8 cellular contexts compared by ENCODE assay signal in the genomic region with DNA sequence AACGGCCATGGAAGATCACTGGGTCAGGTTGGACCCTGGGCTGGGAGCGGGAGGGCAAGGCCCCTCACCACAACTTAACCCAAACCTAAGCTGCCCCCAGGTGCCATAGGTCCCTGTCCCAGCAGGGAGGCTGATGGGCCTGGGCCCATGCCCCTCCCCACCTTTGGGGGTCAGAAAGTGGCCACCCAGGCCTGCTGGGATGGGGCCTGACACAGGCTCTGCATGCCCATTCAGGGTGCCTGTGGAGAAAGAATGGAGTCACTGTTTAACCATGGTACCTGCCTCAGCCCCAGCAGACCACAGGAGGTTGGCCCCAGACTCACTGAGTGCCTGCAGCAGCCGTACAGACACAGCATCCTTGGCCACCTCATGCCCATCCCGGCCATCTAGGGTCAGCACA. TPM values are rescaled to one million over a fixed set of nuclear protein-coding genes. Genes with fewer than 3 reads are reported as not detected.
DNase-seq lines count a peak whose midpoint lies in the region; ATAC-seq, FAIRE-seq and TF ChIP-seq lines count a peak whose summit lies in the region.
"Not testable (repeated sequence)": the region's sequence is repeated elsewhere in the genome, so short reads cannot be mapped to it uniquely, and the experiment has no call there.

No MANE protein-coding gene starts in this region.

- H4K20me1 ChIP-seq in K562 (replicated peaks; ENCODE audit: control insufficient read depth, insufficient read depth, low read length) = not testable (repeated sequence)

- not testable (repeated sequence) for FAIRE-seq in K562 (lab: Jason Lieb, UNC)

- not testable (repeated sequence) for H3K9me3 Mint-ChIP-seq in stimulated activated naive CD8-positive, alpha-beta T cell treated with anti-CD3 and anti-CD28 coated beads, Interleukin-15, amount 100 ng/mL, for 72 hours

- H3K9ac ChIP-seq in K562 (ENCODE audit: insufficient read depth in 1 of 2, low read depth in 2 of 2, low read length in 2 of 2) = not testable (repeated sequence)

- not testable (repeated sequence) for H3K27me3 Mint-ChIP-seq in stimulated activated naive CD8-positive, alpha-beta T cell treated with anti-CD3 and anti-CD28 coated beads, Interleukin-15, amount 100 ng/mL, for 72 hours

- not testable (repeated sequence) for DNase-seq in Panc1 (ENCODE audit: low read depth, low spot score); RWPE2 (ENCODE audit: low spot score); K562 (ENCODE audit: extremely low read depth in 1 of 4, low spot score in 3 of 4); right cardiac atrium; left lobe of liver (ENCODE audit: low spot score); mucosa of descending colon; stimulated activated naive CD8-positive, alpha-beta T cell treated with anti-CD3 and anti-CD28 coated beads, Interleukin-15, amount 100 ng/mL, for 72 hours

- H3K27me3 ChIP-seq in Panc1 (ENCODE audit: control insufficient read depth, insufficient read depth, low read length); RWPE2 (ENCODE audit: insufficient read depth, poor library complexity, severe bottlenecking); K562 (ENCODE audit: control insufficient read depth in 2 of 2, insufficient read depth in 2 of 2, low read length in 2 of 2); right cardiac atrium (ENCODE audit: control insufficient read depth, insufficient read depth): not testable (repeated sequence)

- BruUV-seq in Panc1 (replicated peaks; lab: Mats Ljungman, UMichigan); K562 (replicated peaks; lab: Mats Ljungman, UMichigan): not testable (repeated sequence)

- not testable (repeated sequence) for TF ChIP-seq EP300 in K562 (IDR thresholded peaks at IDR 0.05; ENCODE audit: low read length)

- H3K4me3 ChIP-seq in HEK293 (ENCODE audit: low read depth, low read length); Panc1 (ENCODE audit: low read depth in 2 of 2, low read length in 2 of 2); RWPE2 (ENCODE audit: severe bottlenecking); K562; right cardiac atrium (ENCODE audit: low read length); mucosa of descending colon: not testable (repeated sequence)

- not testable (repeated sequence) for TF ChIP-seq POLR2A in K562 (conservative IDR thresholded peaks at IDR 0.05)

- H3K4me1 ChIP-seq in HEK293 (ENCODE audit: control insufficient read depth, insufficient read depth, low read length); Panc1 (ENCODE audit: control insufficient read depth, insufficient read depth, low read length); RWPE2 (ENCODE audit: insufficient read depth, poor library complexity, severe bottlenecking); right cardiac atrium (ENCODE audit: control insufficient read depth, insufficient read depth, low read length): not testable (repeated sequence)
- peaks cover 10 to 16% of the 10 kb centered on the region in 2 experiments; a peak in 3 of 5 replicates for H3K4me1 ChIP-seq in K562 (replicated peaks in 1 of 2; ENCODE audit: control insufficient read depth in 2 of 2, insufficient read depth in 2 of 2, low read length in 2 of 2)
- peaks cover 17% of the 10 kb centered on the region for H3K4me1 ChIP-seq in mucosa of descending colon (ENCODE audit: low read depth)

- H3K4me2 ChIP-seq in K562 (ENCODE audit: insufficient read depth, low read length) = not testable (repeated sequence)

- not testable (repeated sequence) for TF ChIP-seq RAD21 in K562 (CRISPR knock-in tag; conservative IDR thresholded peaks at IDR 0.05 in 1 of 2, IDR thresholded peaks at IDR 0.05 in 1 of 2)

- H3K9me3 ChIP-seq in HEK293 (ENCODE audit: control insufficient read depth, insufficient read depth, low read depth, low read length); Panc1 (ENCODE audit: control insufficient read depth, insufficient read depth, low read depth, low read length); RWPE2 (ENCODE audit: severe bottlenecking); K562 (replicated peaks; ENCODE audit: control insufficient read depth, insufficient read depth, low read depth, low read length); right cardiac atrium (ENCODE audit: control insufficient read depth, low read length); mucosa of descending colon: not testable (repeated sequence)

- POLR2A ChIA-PET in HEK293 (lab: Yijun Ruan, JAX) (interaction anchor here (0.9 to 1.5 kb wide), 2 partner anchors 20 to 24 kb away, joined by 3 to 5 read pairs; a partner anchor contains a TSS), K562 (lab: Yijun Ruan, JAX) (interaction anchor here (1.0 to 1.6 kb wide), 3 partner anchors 8 to 23 kb away, joined by 3 to 8 read pairs (median 6); a partner anchor contains a TSS)
- POLR2A ChIA-PET in Panc1 (lab: Charles Lee) = not testable (repeated sequence)

- H3K9me1 ChIP-seq in K562 (ENCODE audit: control insufficient read depth, insufficient read depth, low read length) = not testable (repeated sequence)

- TF ChIP-seq CTCF in HEK293 (tag by site-specific recombination; IDR thresholded peaks at IDR 0.05); Panc1 (IDR thresholded peaks at IDR 0.05); RWPE2 (IDR thresholded peaks at IDR 0.05; ENCODE audit: poor library complexity, severe bottlenecking); K562 (IDR thresholded peaks at IDR 0.05 in 2 of 3, conservative IDR thresholded peaks at IDR 0.05 in 1 of 3; ENCODE audit: insufficient read depth in 2 of 3, low read depth in 1 of 3, low read length in 3 of 3); mucosa of descending colon (IDR thresholded peaks at IDR 0.05): not testable (repeated sequence)

- CTCF ChIA-PET in HEK293 (lab: Yijun Ruan, JAX); Panc1 (lab: Charles Lee); K562 (lab: Yijun Ruan, JAX; ENCODE audit: low intra/inter-chr PET ratio): not testable (repeated sequence)

- not testable (repeated sequence) for H2AFZ ChIP-seq in K562 (ENCODE audit: low read depth, low read length)

- peak; percentile 31 for ATAC-seq in Panc1
- ATAC-seq in RWPE2 (ENCODE audit: low read depth) = peak; percentile 7; the same call in 1 of the 3 replicates
- not testable (repeated sequence) for ATAC-seq in K562
- ATAC-seq in right cardiac atrium = peak; percentile 5 to 23
- peak; percentile 9 for ATAC-seq in left lobe of liver
- ATAC-seq in mucosa of descending colon = peak; percentile 2
- ATAC-seq in stimulated activated naive CD8-positive, alpha-beta T cell treated with anti-CD3 and anti-CD28 coated beads, Interleukin-15, amount 100 ng/mL, for 72 hours = peak; percentile 13

- peaks cover 22% of the 10 kb centered on the region for H3K79me2 ChIP-seq in K562 (ENCODE audit: control insufficient read depth, insufficient read depth, low read length)

- H3K27ac ChIP-seq in HEK293 (ENCODE audit: extremely low read depth, low read depth, low read length); Panc1 (ENCODE audit: low read length); RWPE2 (ENCODE audit: poor library complexity, severe bottlenecking); K562 (ENCODE audit: extremely low read depth, low read depth, low read length); right cardiac atrium (ENCODE audit: low read length): not testable (repeated sequence)

- 95% methylated on average over 3 of the region's 4 CpGs for WGBS in K562 (ENCODE audit: insufficient coverage, low coverage, missing lambda C conversion rate)
- WGBS in right cardiac atrium = 93% methylated on average over 4 of the region's 4 CpGs

- H3K36me3 ChIP-seq in HEK293 (ENCODE audit: control insufficient read depth in 2 of 2, insufficient read depth in 1 of 2, low read length in 2 of 2) (peaks cover 17 to 92% of the 10 kb centered on the region in 2 experiments), RWPE2 (ENCODE audit: low read depth) (peaks cover 84% of the 10 kb centered on the region), K562 (ENCODE audit: control insufficient read depth, insufficient read depth, low read length) (peaks cover 89% of the 10 kb centered on the region)
- H3K36me3 ChIP-seq in Panc1 (ENCODE audit: control insufficient read depth, insufficient read depth, low read length); mucosa of descending colon (ENCODE audit: low read depth): not testable (repeated sequence)

- peaks cover 28% of the 10 kb centered on the region for H3K4me1 Mint-ChIP-seq in stimulated activated naive CD8-positive, alpha-beta T cell treated with anti-CD3 and anti-CD28 coated beads, Interleukin-15, amount 100 ng/mL, for 72 hours

- intact Hi-C loops in Panc1 (cut with micrococcal nuclease; ENCODE audit: unreplicated experiment); K562 (cut with micrococcal nuclease); right cardiac atrium (cut with DNase I); mucosa of descending colon (cut with DNase I, micrococcal nuclease): not testable (repeated sequence)

- in situ Hi-C loops in Panc1 (cut with HindIII; ENCODE audit: low pct_unique_long_range_greater_than_20kb, low sequenced_read_pairs); K562 (cut with MboI): not testable (repeated sequence)

- H3K4me3 Mint-ChIP-seq in stimulated activated naive CD8-positive, alpha-beta T cell treated with anti-CD3 and anti-CD28 coated beads, Interleukin-15, amount 100 ng/mL, for 72 hours = not testable (repeated sequence)

- H3K27ac Mint-ChIP-seq in stimulated activated naive CD8-positive, alpha-beta T cell treated with anti-CD3 and anti-CD28 coated beads, Interleukin-15, amount 100 ng/mL, for 72 hours = not testable (repeated sequence)

RNA-seq across cellular contexts. Expression of a gene that starts 2.3 kb away (rescaled TPM):
- total RNA-seq in Panc1 (2021; ENCODE audit: unreplicated experiment) (1.8 TPM), K562 (2014; rRNA removed) (1.1 and 2.0 TPM in 2 replicates), K562 (2014; rRNA removed; fragmentation: Illumina TruSeq; extraction: Trizol) (0.22 TPM in 1 of 2 replicates, not detected in the other), K562 (2015; rRNA removed; fragmentation: Illumina TruSeq; extraction: Trizol) (0.41 and 0.43 TPM in 2 replicates), K562 (2021) (0.81 and 1.3 TPM in 2 replicates), right cardiac atrium (under 1 TPM in 3 of 4 donors, not detected in 1; 0.23 to 0.58 (median 0.41) TPM), left lobe of liver (1.8 TPM), mucosa of descending colon (1 to 10 TPM in 2 of 3 donors, under 1 TPM in 1; 0.95 to 1.6 (median 1.1) TPM)
- polyA plus RNA-seq in Panc1 (2012; ENCODE audit: insufficient read length) = 3.9 TPM
- 2.5 and 5.9 TPM in 2 replicates for total RNA-seq in K562 (2011; cell fraction: chromatin; rRNA removed; ENCODE audit: low replicate concordance)
- 4.2 and 4.3 TPM in 2 replicates for total RNA-seq in K562 (2011; cell fraction: nucleolus; rRNA removed)
- 4.0 and 4.4 TPM in 2 replicates for total RNA-seq in K562 (2011; cell fraction: nucleoplasm; rRNA removed)
- polyA plus RNA-seq in K562 (2011; rRNA removed) (0.50 and 0.69 TPM in 2 replicates), K562 (2014; fragmentation: Illumina TruSeq; extraction: Trizol) (0.37 and 0.61 TPM in 2 replicates), K562 (2014; fragmentation: Nextera tagmentation; extraction: Ambion mirVana) (not detected), K562 (2014; rRNA removed) (1.3 and 1.5 TPM in 2 replicates), right cardiac atrium (0.54 TPM)
- 1.1 and 1.6 TPM in 2 replicates for polyA plus RNA-seq in K562 (2011; cell fraction: cytosol; rRNA removed)
- polyA plus RNA-seq in K562 (2011; cell fraction: nucleus; rRNA removed) = 8.5 and 12.4 TPM in 2 replicates
- 0.24 TPM in 1 of 2 replicates, not detected in the other for polyA plus RNA-seq in K562 (2012)
- 0.21 and 0.33 TPM in 2 replicates for polyA minus RNA-seq in K562 (2011; rRNA and poly(A)+ RNA removed)
- polyA minus RNA-seq in K562 (2011; cell fraction: cytosol; rRNA and poly(A)+ RNA removed) = not detected in 2 replicates
- 0.78 and 1.3 TPM in 2 replicates for polyA minus RNA-seq in K562 (2011; cell fraction: nucleus; rRNA and poly(A)+ RNA removed)

RNA-seq across cellular contexts. Expression of a gene that starts 6.3 kb away (rescaled TPM):
- 49.2 TPM for total RNA-seq in Panc1 (2021; ENCODE audit: unreplicated experiment)
- 34.0 TPM for polyA plus RNA-seq in Panc1 (2012; ENCODE audit: insufficient read length)
- 99.1 and 166 TPM in 2 replicates for total RNA-seq in K562 (2011; cell fraction: chromatin; rRNA removed; ENCODE audit: low replicate concordance)
- 88.7 and 109 TPM in 2 replicates for total RNA-seq in K562 (2011; cell fraction: nucleolus; rRNA removed)
- 85.1 and 87.8 TPM in 2 replicates for total RNA-seq in K562 (2011; cell fraction: nucleoplasm; rRNA removed)
- total RNA-seq in K562 (2014; rRNA removed) = 24.9 and 27.3 TPM in 2 replicates
- 20.5 and 21.8 TPM in 2 replicates for total RNA-seq in K562 (2014; rRNA removed; fragmentation: Illumina TruSeq; extraction: Trizol)
- total RNA-seq in K562 (2015; rRNA removed; fragmentation: Illumina TruSeq; extraction: Trizol) = 29.3 and 30.0 TPM in 2 replicates
- 35.3 and 36.1 TPM in 2 replicates for total RNA-seq in K562 (2021)
- 37.4 and 44.8 TPM in 2 replicates for polyA plus RNA-seq in K562 (2011; rRNA removed)
- polyA plus RNA-seq in K562 (2011; cell fraction: cytosol; rRNA removed) = 39.9 and 55.5 TPM in 2 replicates
- 68.1 and 108 TPM in 2 replicates for polyA plus RNA-seq in K562 (2011; cell fraction: nucleus; rRNA removed)
- 24.9 and 28.0 TPM in 2 replicates for polyA plus RNA-seq in K562 (2012)
- 35.1 and 39.0 TPM in 2 replicates for polyA plus RNA-seq in K562 (2014; fragmentation: Illumina TruSeq; extraction: Trizol)
- 1 to 10 TPM; 5.2 to 6.6 TPM for polyA plus RNA-seq in K562 (2014; fragmentation: Nextera tagmentation; extraction: Ambion mirVana)
- 44.1 and 45.0 TPM in 2 replicates for polyA plus RNA-seq in K562 (2014; rRNA removed)
- polyA minus RNA-seq in K562 (2011; rRNA and poly(A)+ RNA removed) = 22.7 and 29.5 TPM in 2 replicates
- polyA minus RNA-seq in K562 (2011; cell fraction: cytosol; rRNA and poly(A)+ RNA removed) = 12.7 and 20.9 TPM in 2 replicates
- 24.0 and 28.4 TPM in 2 replicates for polyA minus RNA-seq in K562 (2011; cell fraction: nucleus; rRNA and poly(A)+ RNA removed)
- total RNA-seq in right cardiac atrium = 10 to 100 TPM; 10.0 to 13.8 (median 12.5) TPM
- 11.2 TPM for polyA plus RNA-seq in right cardiac atrium
- 17.8 TPM for total RNA-seq in left lobe of liver
- 10 to 100 TPM; 32.3 to 42.3 (median 42.2) TPM for total RNA-seq in mucosa of descending colon

RNA-seq across cellular contexts. Expression of a gene that starts 20.1 kb away (rescaled TPM):
- total RNA-seq in Panc1 (2021; ENCODE audit: unreplicated experiment) = 76.4 TPM
- 81.5 TPM for polyA plus RNA-seq in Panc1 (2012; ENCODE audit: insufficient read length)
- total RNA-seq in K562 (2011; cell fraction: chromatin; rRNA removed; ENCODE audit: low replicate concordance) = 161 and 169 TPM in 2 replicates
- 86.9 and 89.6 TPM in 2 replicates for total RNA-seq in K562 (2011; cell fraction: nucleolus; rRNA removed)
- total RNA-seq in K562 (2011; cell fraction: nucleoplasm; rRNA removed) = 109 and 141 TPM in 2 replicates
- 87.6 and 88.5 TPM in 2 replicates for total RNA-seq in K562 (2014; rRNA removed)
- 68.3 and 70.2 TPM in 2 replicates for total RNA-seq in K562 (2014; rRNA removed; fragmentation: Illumina TruSeq; extraction: Trizol)
- total RNA-seq in K562 (2015; rRNA removed; fragmentation: Illumina TruSeq; extraction: Trizol) = 62.6 and 68.7 TPM in 2 replicates
- 69.1 and 75.2 TPM in 2 replicates for total RNA-seq in K562 (2021)
- polyA plus RNA-seq in K562 (2011; rRNA removed) = 52.5 and 75.2 TPM in 2 replicates
- polyA plus RNA-seq in K562 (2011; cell fraction: cytosol; rRNA removed) = 45.2 and 53.7 TPM in 2 replicates
- 80.2 and 85.4 TPM in 2 replicates for polyA plus RNA-seq in K562 (2011; cell fraction: nucleus; rRNA removed)
- 54.5 and 68.6 TPM in 2 replicates for polyA plus RNA-seq in K562 (2012)
- polyA plus RNA-seq in K562 (2014; fragmentation: Illumina TruSeq; extraction: Trizol) = 84.8 and 85.0 TPM in 2 replicates
- 10 to 100 TPM; 13.5 to 19.1 TPM for polyA plus RNA-seq in K562 (2014; fragmentation: Nextera tagmentation; extraction: Ambion mirVana)
- 81.7 and 92.4 TPM in 2 replicates for polyA plus RNA-seq in K562 (2014; rRNA removed)
- polyA minus RNA-seq in K562 (2011; rRNA and poly(A)+ RNA removed) = 92.2 and 107 TPM in 2 replicates
- polyA minus RNA-seq in K562 (2011; cell fraction: cytosol; rRNA and poly(A)+ RNA removed) = 24.8 and 44.2 TPM in 2 replicates
- polyA minus RNA-seq in K562 (2011; cell fraction: nucleus; rRNA and poly(A)+ RNA removed) = 39.1 and 39.3 TPM in 2 replicates
- total RNA-seq in right cardiac atrium = 10 to 100 TPM; 42.9 to 49.6 (median 45.7) TPM
- polyA plus RNA-seq in right cardiac atrium = 44.5 TPM
- 48.9 TPM for total RNA-seq in left lobe of liver
- 10 to 100 TPM; 44.5 to 58.3 (median 56.4) TPM for total RNA-seq in mucosa of descending colon

RNA-seq across cellular contexts. Expression of a gene that starts 20.2 kb away (rescaled TPM):
- total RNA-seq in Panc1 (2021; ENCODE audit: unreplicated experiment) (44.1 TPM), K562 (2014; rRNA removed) (25.1 and 27.0 TPM in 2 replicates), K562 (2014; rRNA removed; fragmentation: Illumina TruSeq; extraction: Trizol) (28.4 and 32.6 TPM in 2 replicates), K562 (2015; rRNA removed; fragmentation: Illumina TruSeq; extraction: Trizol) (32.2 and 33.4 TPM in 2 replicates), K562 (2021) (25.9 and 27.8 TPM in 2 replicates), right cardiac atrium (10 to 100 TPM; 16.5 to 24.7 (median 21.6) TPM), left lobe of liver (12.4 TPM), mucosa of descending colon (10 to 100 TPM; 28.9 to 43.3 (median 39.6) TPM)
- polyA plus RNA-seq in Panc1 (2012; ENCODE audit: insufficient read length) = 35.9 TPM
- total RNA-seq in K562 (2011; cell fraction: chromatin; rRNA removed; ENCODE audit: low replicate concordance) = 92.0 and 114 TPM in 2 replicates
- 59.0 and 64.1 TPM in 2 replicates for total RNA-seq in K562 (2011; cell fraction: nucleolus; rRNA removed)
- 73.4 and 88.7 TPM in 2 replicates for total RNA-seq in K562 (2011; cell fraction: nucleoplasm; rRNA removed)
- polyA plus RNA-seq in K562 (2011; rRNA removed) (36.5 and 41.6 TPM in 2 replicates), K562 (2014; fragmentation: Illumina TruSeq; extraction: Trizol) (23.2 and 26.0 TPM in 2 replicates), K562 (2014; fragmentation: Nextera tagmentation; extraction: Ambion mirVana) (10 to 100 TPM in 1 of 2 experiments, 1 to 10 TPM in 1; 8.5 to 18.0 TPM), K562 (2014; rRNA removed) (27.1 and 33.0 TPM in 2 replicates), right cardiac atrium (17.0 TPM)
- 18.8 and 23.2 TPM in 2 replicates for polyA plus RNA-seq in K562 (2011; cell fraction: cytosol; rRNA removed)
- polyA plus RNA-seq in K562 (2011; cell fraction: nucleus; rRNA removed) = 62.3 and 85.4 TPM in 2 replicates
- polyA plus RNA-seq in K562 (2012) = 20.4 and 23.9 TPM in 2 replicates
- 51.9 and 57.1 TPM in 2 replicates for polyA minus RNA-seq in K562 (2011; rRNA and poly(A)+ RNA removed)
- 13.6 and 19.5 TPM in 2 replicates for polyA minus RNA-seq in K562 (2011; cell fraction: cytosol; rRNA and poly(A)+ RNA removed)
- 32.2 and 51.2 TPM in 2 replicates for polyA minus RNA-seq in K562 (2011; cell fraction: nucleus; rRNA and poly(A)+ RNA removed)

RNA-seq across cellular contexts. Expression of a gene that starts 23.4 kb away (rescaled TPM):
- total RNA-seq in Panc1 (2021; ENCODE audit: unreplicated experiment) (98.2 TPM), K562 (2014; rRNA removed) (150 and 170 TPM in 2 replicates), K562 (2014; rRNA removed; fragmentation: Illumina TruSeq; extraction: Trizol) (138 and 149 TPM in 2 replicates), K562 (2015; rRNA removed; fragmentation: Illumina TruSeq; extraction: Trizol) (158 and 164 TPM in 2 replicates), K562 (2021) (81.9 and 93.0 TPM in 2 replicates), right cardiac atrium (10 to 100 TPM; 68.2 to 77.6 (median 69.9) TPM), left lobe of liver (25.4 TPM), mucosa of descending colon (10 to 100 TPM; 79.8 to 98.1 (median 79.9) TPM)
- 167 TPM for polyA plus RNA-seq in Panc1 (2012; ENCODE audit: insufficient read length)
- total RNA-seq in K562 (2011; cell fraction: chromatin; rRNA removed; ENCODE audit: low replicate concordance) = 95.6 and 166 TPM in 2 replicates
- total RNA-seq in K562 (2011; cell fraction: nucleolus; rRNA removed) = 44.7 and 60.0 TPM in 2 replicates
- total RNA-seq in K562 (2011; cell fraction: nucleoplasm; rRNA removed) = 73.0 and 85.0 TPM in 2 replicates
- polyA plus RNA-seq in K562 (2011; rRNA removed) (107 and 140 TPM in 2 replicates), K562 (2014; fragmentation: Illumina TruSeq; extraction: Trizol) (187 and 203 TPM in 2 replicates), K562 (2014; fragmentation: Nextera tagmentation; extraction: Ambion mirVana) (100 to 1,000 TPM in 1 of 2 experiments, 10 to 100 TPM in 1; 89.2 to 182 TPM), K562 (2014; rRNA removed) (137 and 176 TPM in 2 replicates), right cardiac atrium (62.4 TPM)
- polyA plus RNA-seq in K562 (2011; cell fraction: cytosol; rRNA removed) = 52.3 and 71.9 TPM in 2 replicates
- polyA plus RNA-seq in K562 (2011; cell fraction: nucleus; rRNA removed) = 150 and 151 TPM in 2 replicates
- 117 and 133 TPM in 2 replicates for polyA plus RNA-seq in K562 (2012)
- 133 and 180 TPM in 2 replicates for polyA minus RNA-seq in K562 (2011; rRNA and poly(A)+ RNA removed)
- 42.0 and 55.4 TPM in 2 replicates for polyA minus RNA-seq in K562 (2011; cell fraction: cytosol; rRNA and poly(A)+ RNA removed)
- 47.0 and 74.2 TPM in 2 replicates for polyA minus RNA-seq in K562 (2011; cell fraction: nucleus; rRNA and poly(A)+ RNA removed)
